Comparison of ENCODE assay signal across 19 cellular contexts in genomic region chr13:91100944-91101343, GRCh38.
A peak's percentile ranks its signal among the peaks of the same experiment; 100 is the strongest.
DNase-seq lines count a peak whose midpoint lies in the region; ATAC-seq, FAIRE-seq and TF ChIP-seq lines count a peak whose summit lies in the region.
"Had no signal": no experiment of that assay in that cellular context is flagged by ENCODE, and none has a peak within 500 bp of the region (broad histone marks: within the 10 kb centered on the region; RNA-seq: fewer than 3 reads in every experiment).

No MANE protein-coding gene starts in this region.

- intact Hi-C loops in K562 (cut with micrococcal nuclease), result no loop called here

- H3K4me2 ChIP-seq in K562 (ENCODE audit: insufficient read depth, low read length) (no peak overlapping the region), smooth muscle cell (peak overlapping the region; percentile 66)

- peaks cover 32% of the 10 kb centered on the region for H3K4me1 Mint-ChIP-seq in nephron progenitor cell
- H3K4me1 Mint-ChIP-seq: CD4-positive, alpha-beta memory T cell had no signal

- peaks cover 25% of the 10 kb centered on the region for H3K9me3 Mint-ChIP-seq in nephron progenitor cell

- TF ChIP-seq CTCF in K562 (IDR thresholded peaks at IDR 0.05 in 2 of 3, conservative IDR thresholded peaks at IDR 0.05 in 1 of 3; ENCODE audit: insufficient read depth in 2 of 3, low read depth in 1 of 3, low read length in 3 of 3) (no peak), nephron progenitor cell (IDR thresholded peaks at IDR 0.05) (no peak), smooth muscle cell (IDR thresholded peaks at IDR 0.05; ENCODE audit: borderline replicate concordance, insufficient read depth, poor library complexity, severe bottlenecking) (no peak)

- no peak for TF ChIP-seq RAD21 in K562 (CRISPR knock-in tag; conservative IDR thresholded peaks at IDR 0.05 in 1 of 2, IDR thresholded peaks at IDR 0.05 in 1 of 2)

- no peak for TF ChIP-seq EP300 in K562 (IDR thresholded peaks at IDR 0.05; ENCODE audit: low read length)

- no peak overlapping the region for H2AFZ ChIP-seq in K562 (ENCODE audit: low read depth, low read length)
- H2AFZ ChIP-seq in smooth muscle cell (ENCODE audit: low read depth), result no peak overlapping the region
- H2AFZ ChIP-seq: GM23248 had no signal

- no peak overlapping the region for H3K27ac ChIP-seq in K562 (ENCODE audit: extremely low read depth, low read depth, low read length)
- no peak overlapping the region for H3K27ac ChIP-seq in smooth muscle cell (ENCODE audit: low read depth)
- H3K27ac ChIP-seq in small intestine (ENCODE audit: low read depth in 1 of 2, low read length in 1 of 2), result no peak overlapping the region
- H3K27ac ChIP-seq: GM23248 had no signal

- H3K4me1 ChIP-seq in K562 (replicated peaks in 1 of 2; ENCODE audit: control insufficient read depth in 2 of 2, insufficient read depth in 2 of 2, low read length in 2 of 2) (no peaks in the 10 kb centered on the region), smooth muscle cell (ENCODE audit: low read depth) (peaks cover 20% of the 10 kb centered on the region), small intestine (ENCODE audit: control insufficient read depth in 2 of 2, insufficient read depth in 1 of 2, low read depth in 1 of 2, low read length in 1 of 2) (no peaks in the 10 kb centered on the region)

- H3K27me3 Mint-ChIP-seq in nephron progenitor cell (ENCODE audit: low read depth, poor library complexity), result peaks cover 3% of the 10 kb centered on the region
- H3K27me3 Mint-ChIP-seq: CD4-positive, alpha-beta memory T cell had no signal

- H3K36me3 ChIP-seq in K562 (ENCODE audit: control insufficient read depth, insufficient read depth, low read length), result no peaks in the 10 kb centered on the region
- no peaks in the 10 kb centered on the region for H3K36me3 ChIP-seq in smooth muscle cell (ENCODE audit: low read depth)
- H3K36me3 ChIP-seq in small intestine (ENCODE audit: control insufficient read depth in 2 of 2, insufficient read depth in 2 of 2, low read length in 2 of 2), result no peaks in the 10 kb centered on the region

- H3K36me3 Mint-ChIP-seq in nephron progenitor cell (ENCODE audit: low read depth), result peaks cover 22% of the 10 kb centered on the region
- H3K36me3 Mint-ChIP-seq: CD4-positive, alpha-beta memory T cell had no signal

- H3K4me3 ChIP-seq in K562 (no peak overlapping the region), smooth muscle cell (no peak overlapping the region), small intestine (ENCODE audit: low read depth in 1 of 2, low read length in 2 of 2) (no peak overlapping the region)
- H3K4me3 ChIP-seq: GM23248 had no signal

- H3K9ac ChIP-seq in K562 (ENCODE audit: insufficient read depth in 1 of 2, low read depth in 2 of 2, low read length in 2 of 2) (no peak overlapping the region), smooth muscle cell (ENCODE audit: low read depth) (no peak overlapping the region)
- H3K9ac ChIP-seq: GM23248 had no signal

- CTCF ChIA-PET in K562 (lab: Yijun Ruan, JAX; ENCODE audit: low intra/inter-chr PET ratio), result no interaction called here

- in situ Hi-C loops in K562 (cut with MboI), result no loop called here

- peak overlapping the region; percentile 98 for H3K27ac Mint-ChIP-seq in nephron progenitor cell
- H3K27ac Mint-ChIP-seq: CD4-positive, alpha-beta memory T cell had no signal

- no peaks in the 10 kb centered on the region for H3F3A ChIP-seq in smooth muscle cell (ENCODE audit: low read depth)

- peaks cover 3% of the 10 kb centered on the region; the same call in 1 of the 2 replicates for H3K9me3 ChIP-seq in K562 (replicated peaks; ENCODE audit: control insufficient read depth, insufficient read depth, low read depth, low read length)
- H3K9me3 ChIP-seq in smooth muscle cell (replicated peaks; ENCODE audit: low read depth), result no peaks in the 10 kb centered on the region
- no peaks in the 10 kb centered on the region for H3K9me3 ChIP-seq in small intestine (ENCODE audit: control insufficient read depth, low read depth)

- no peak overlapping the region for H3K4me3 Mint-ChIP-seq in nephron progenitor cell
- H3K4me3 Mint-ChIP-seq: CD4-positive, alpha-beta memory T cell had no signal

- TF ChIP-seq POLR2A in K562 (conservative IDR thresholded peaks at IDR 0.05), result no peak

- BruUV-seq in K562 (replicated peaks; lab: Mats Ljungman, UMichigan), result no TSS peak

- H3K79me2 ChIP-seq in K562 (ENCODE audit: control insufficient read depth, insufficient read depth, low read length), result no peaks in the 10 kb centered on the region
- no peaks in the 10 kb centered on the region for H3K79me2 ChIP-seq in smooth muscle cell (ENCODE audit: low read depth)

- H3K27me3 ChIP-seq in K562 (ENCODE audit: control insufficient read depth in 2 of 2, insufficient read depth in 2 of 2, low read length in 2 of 2), result no peaks in the 10 kb centered on the region
- no peaks in the 10 kb centered on the region for H3K27me3 ChIP-seq in smooth muscle cell (ENCODE audit: low read depth)
- no peaks in the 10 kb centered on the region for H3K27me3 ChIP-seq in small intestine (ENCODE audit: control insufficient read depth in 2 of 2, insufficient read depth in 2 of 2, low read length in 2 of 2)

- H4K20me1 ChIP-seq in K562 (replicated peaks; ENCODE audit: control insufficient read depth, insufficient read depth, low read length) (no peaks in the 10 kb centered on the region), smooth muscle cell (ENCODE audit: low read depth) (no peaks in the 10 kb centered on the region)

- DNase-seq in K562 (ENCODE audit: extremely low read depth in 1 of 4, low spot score in 3 of 4) (no peak), nephron progenitor cell (no peak), smooth muscle cell (lab: John Stamatoyannopoulos, UW; ENCODE audit: unreplicated experiment) (no peak), MV-4-11 (lab: John Stamatoyannopoulos, UW) (no peak), small intestine (no peak)
- DNase-seq: C1 segment of cervical spinal cord; Calu3; CD4-positive, alpha-beta memory T cell; COR-L47; DMS153; DND-41; GM23248; H7; HCEC 1CT had no signal

- ATAC-seq in K562, result no peak
- ATAC-seq in HG03520 (IDR thresholded peaks at IDR 0.05; ENCODE audit: unreplicated experiment), result no peak

- POLR2A ChIA-PET in K562 (lab: Yijun Ruan, JAX), result no interaction called here

- FAIRE-seq in K562 (lab: Jason Lieb, UNC) (no peak), small intestine (lab: Jason Lieb, UNC) (no peak)
- FAIRE-seq: G401.6, GM12892, GM19239, H1 had no signal

- H3K9me1 ChIP-seq in K562 (ENCODE audit: control insufficient read depth, insufficient read depth, low read length), result no peaks in the 10 kb centered on the region

TF ChIP-seq in K562, 482 proteins besides CTCF, POLR2A, EP300 and RAD21 (continues in another document):
- TF ChIP-seq ZNF449 (CRISPR knock-in tag; IDR thresholded peaks at IDR 0.05) (0 out of 2 replicates have a peak, but pooled peaks have one; percentile 57), ZNF707 (CRISPR knock-in tag; conservative IDR thresholded peaks at IDR 0.05) (no peak), HNRNPUL1 (IDR thresholded peaks at IDR 0.05; ENCODE audit: low read length) (no peak), ZNF778 (CRISPR knock-in tag; IDR thresholded peaks at IDR 0.05) (0 out of 2 replicates have a peak, but pooled peaks have one; percentile 12), ZFX (CRISPR knock-in tag; IDR thresholded peaks at IDR 0.05) (0 out of 2 replicates have a peak, but pooled peaks have one; percentile 29), HIVEP1 (CRISPR knock-in tag; IDR thresholded peaks at IDR 0.05) (no peak), TSHZ1 (CRISPR knock-in tag; IDR thresholded peaks at IDR 0.05) (no peak)
